ENCODE assay signal across 11 cellular contexts in genomic region chr4:152118819-152119553, GRCh38.
"Had no signal": no experiment of that assay in that cellular context is flagged by ENCODE, and none has a peak within 500 bp of the region (broad histone marks: within the 10 kb centered on the region; RNA-seq: fewer than 3 reads in every experiment).

No MANE protein-coding gene starts in this region.

- H3K4me3 ChIP-seq: skin epidermis had no signal

- H3K27ac Mint-ChIP-seq: activated CD8-positive, alpha-beta T cell treated with anti-CD3 and anti-CD28 coated beads, Interleukin-2, amount 10 ng/mL, durations not matched to agents 7 days and 5 days had no signal

- ATAC-seq: activated CD8-positive, alpha-beta T cell treated with anti-CD3 and anti-CD28 coated beads, Interleukin-2, amount 10 ng/mL, durations not matched to agents 7 days and 5 days had no signal

- H3K27ac ChIP-seq: skin epidermis, VCaP had no signal

- DNase-seq: activated CD4-positive, alpha-beta T cell treated with anti-CD3 and anti-CD28 coated beads for 48 hours; activated CD8-positive, alpha-beta memory T cell treated with anti-CD3 and anti-CD28 coated beads, Interleukin-2, amount 50 U/mL, for 48 hours; activated CD8-positive, alpha-beta T cell treated with anti-CD3 and anti-CD28 coated beads, Interleukin-2, amount 10 ng/mL, durations not matched to agents 7 days and 5 days; activated naive CD4-positive, alpha-beta T cell; effector CD4-positive, alpha-beta T cell; kidney glomerular epithelial cell; mesendoderm; stimulated activated CD4-positive, alpha-beta T cell treated with anti-CD3 and anti-CD28 coated beads, Interleukin-4, amount 100 ng/mL, for 4 hours had no signal

- H3K4me3 Mint-ChIP-seq: activated CD8-positive, alpha-beta T cell treated with anti-CD3 and anti-CD28 coated beads, Interleukin-2, amount 10 ng/mL, durations not matched to agents 7 days and 5 days; neural crest cell had no signal
